In the genomic region with DNA sequence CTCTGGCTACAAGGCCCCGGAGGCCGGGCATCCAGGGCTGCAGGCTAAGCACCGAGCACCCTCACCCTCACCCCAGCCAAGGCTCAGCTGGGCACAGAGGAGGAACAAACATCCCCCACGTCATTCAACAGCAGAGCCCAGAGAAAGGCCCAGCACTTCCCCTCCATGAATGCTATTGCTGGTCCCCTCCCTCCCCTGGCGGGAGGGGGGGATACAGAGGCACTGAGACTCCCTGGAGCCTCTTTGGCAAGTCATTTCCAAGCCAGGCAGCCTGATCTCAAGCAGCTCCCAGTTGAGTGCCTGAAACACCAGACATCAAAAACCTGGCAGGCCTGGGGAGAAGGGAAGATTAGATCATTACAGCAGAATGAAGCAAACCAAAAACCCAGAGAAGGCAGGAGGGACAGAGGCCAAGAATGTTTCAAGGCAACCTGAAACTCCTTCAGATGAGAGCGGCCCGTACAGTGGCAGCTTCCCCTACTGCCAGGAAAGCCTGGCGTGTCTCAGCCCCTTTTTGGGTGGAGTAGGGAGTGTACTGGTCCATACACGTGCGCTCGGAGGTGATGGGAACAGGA, we compare ENCODE assay signal across 8 cellular contexts.
DNase-seq lines count a peak whose midpoint lies in the region; ATAC-seq and TF ChIP-seq lines count a peak whose summit lies in the region.

No MANE protein-coding gene starts in this region.

- H3K4me3 ChIP-seq in AG04449 (ENCODE audit: low read depth, low read length) (peak overlapping the region; percentile 39), HUES6 (ENCODE audit: low read depth, low read length) (no peak overlapping the region), heart right ventricle (peak overlapping the region in 3 of 10 donors; percentile 2 to 16 (median 11)), retinal pigment epithelial cell (ENCODE audit: low read length) (peak overlapping the region; percentile 6)

- H3K4me1 ChIP-seq in HUES6 (ENCODE audit: control insufficient read depth, insufficient read depth, low read length), result peaks cover 65% of the 10 kb centered on the region
- peaks cover 39 to 75% (median 60%) of the 10 kb centered on the region in 9 donors for H3K4me1 ChIP-seq in heart right ventricle

- H3K27me3 Mint-ChIP-seq in activated B cell treated with CpG ODN at 0.5 μM for 24 hours, result peaks cover 15% of the 10 kb centered on the region

- H3K4me1 Mint-ChIP-seq in activated B cell treated with CpG ODN at 0.5 μM for 24 hours, result peaks cover 29% of the 10 kb centered on the region

- H3K9me3 ChIP-seq in HUES6 (ENCODE audit: control insufficient read depth, insufficient read depth, low read depth, low read length), result no peaks in the 10 kb centered on the region
- H3K9me3 ChIP-seq in heart right ventricle, result no peaks in the 10 kb centered on the region

- no peak overlapping the region for H3K27ac Mint-ChIP-seq in activated B cell treated with CpG ODN at 0.5 μM for 24 hours

- DNase-seq in AG04449 (ENCODE audit: low read depth, low spot score) (peak; percentile 79), activated B cell treated with CpG ODN at 0.5 μM for 24 hours (no peak), heart right ventricle (peak; percentile 66 to 68), retinal pigment epithelial cell (ENCODE audit: low read depth) (peak; percentile 56), NCI-H146 treated with DMSO at 0.1 percent for 48 hours (lab: John Stamatoyannopoulos, UW; ENCODE audit: unreplicated experiment) (no peak)

- 10 to 11% methylated on average over 11 of the region's 11 CpGs for WGBS in heart right ventricle, 2 donors

- H3K36me3 ChIP-seq in HUES6 (ENCODE audit: control insufficient read depth, insufficient read depth, low read length), result no peaks in the 10 kb centered on the region
- no peaks in the 10 kb centered on the region for H3K36me3 ChIP-seq in heart right ventricle

- H3K27me3 ChIP-seq in HUES6 (ENCODE audit: control insufficient read depth, insufficient read depth, low read length) (no peaks in the 10 kb centered on the region), heart right ventricle (no peaks in the 10 kb centered on the region)

- H3K4me3 Mint-ChIP-seq in activated B cell treated with CpG ODN at 0.5 μM for 24 hours, result no peak overlapping the region

- intact Hi-C loops in activated B cell treated with CpG ODN at 0.5 μM for 24 hours (cut with micrococcal nuclease) (no loop called here), heart right ventricle (cut with DNase I) (loop anchor here in 9 of 10 donors (1.0 to 10.0 kb wide), 8 partner anchors 34 to 111 kb away; a partner anchor contains a TSS)

- peak overlapping the region; percentile 81; the same call in 1 of the 2 replicates for H3K27ac ChIP-seq in HUES6 (ENCODE audit: low read depth, low read length)
- H3K27ac ChIP-seq in heart right ventricle, result peak overlapping the region; percentile 83 to 98 (median 92)

- ATAC-seq in activated B cell treated with CpG ODN at 0.5 μM for 24 hours (ENCODE audit: low read depth) (peak; percentile 35), heart right ventricle (peak; percentile 26 to 55 (median 42)), GM19455 (IDR thresholded peaks at IDR 0.05; ENCODE audit: unreplicated experiment) (no peak), GM21515 (IDR thresholded peaks at IDR 0.05; ENCODE audit: unreplicated experiment) (no peak)

- CTCF ChIA-PET in AG04449 (lab: Yijun Ruan, JAX), result interaction anchor here (1.0 to 27.8 kb wide), 18 partner anchors 9 to 178 kb away, joined by 3 to 1142 read pairs (median 13); a partner anchor contains a TSS
- CTCF ChIA-PET in activated B cell treated with CpG ODN at 0.5 μM for 24 hours (lab: Charles Lee), result interaction anchor here (0.6 to 6.9 kb wide), 6 partner anchors 18 to 163 kb away, joined by 3 to 101 read pairs (median 10); no protein-coding TSS in a partner anchor

- no peaks in the 10 kb centered on the region for H3K36me3 Mint-ChIP-seq in activated B cell treated with CpG ODN at 0.5 μM for 24 hours (ENCODE audit: low read depth)

- TF ChIP-seq CTCF in AG04449 (IDR thresholded peaks at IDR 0.05; ENCODE audit: insufficient read depth, low read length, missing control alignments) (peak; percentile 3), activated B cell treated with CpG ODN at 0.5 μM for 24 hours (IDR thresholded peaks at IDR 0.05) (no peak), heart right ventricle (IDR thresholded peaks at IDR 0.05) (peak in 1 of 9 donors; percentile 16), retinal pigment epithelial cell (conservative IDR thresholded peaks at IDR 0.05; ENCODE audit: low read depth, low read length) (peak; percentile 5)

- no peaks in the 10 kb centered on the region for H3K9me3 Mint-ChIP-seq in activated B cell treated with CpG ODN at 0.5 μM for 24 hours

- POLR2A ChIA-PET in AG04449 (lab: Yijun Ruan, JAX) (interaction anchor here (0.9 to 4.3 kb wide), 12 partner anchors 14 to 144 kb away, joined by 3 to 55 read pairs (median 8); a partner anchor contains a TSS), activated B cell treated with CpG ODN at 0.5 μM for 24 hours (lab: Charles Lee) (interaction anchor here (1.2 kb wide), 1 partner anchor 11 kb away, joined by 3 read pairs; no protein-coding TSS in a partner anchor)

- H3K9ac ChIP-seq in HUES6 (ENCODE audit: low read length), result peak overlapping the region; percentile 63

Comparison
In these comparisons a context has a peak if more than half of its experiments do, and no peak if none do; other contexts are left out.
1. DNase-seq: peak in AG04449 (single experiment), heart right ventricle (2 of 2) and retinal pigment epithelial cell (single experiment); none in activated B cell treated with CpG ODN at 0.5 μM for 24 hours (single experiment) and NCI-H146 treated with DMSO at 0.1 percent for 48 hours (single experiment).
2. ATAC-seq: peak in activated B cell treated with CpG ODN at 0.5 μM for 24 hours (single experiment) and heart right ventricle (8 of 8); none in GM19455 (single experiment) and GM21515 (single experiment).